ENCODE assay signal across 17 cellular contexts in genomic region chr7:119706608-119707007, GRCh38.
"Had no signal": no experiment of that assay in that cellular context is flagged by ENCODE, and none has a peak within 500 bp of the region (broad histone marks: within the 10 kb centered on the region; RNA-seq: fewer than 3 reads in every experiment).

No MANE protein-coding gene starts in this region.

- H3K36me3 Mint-ChIP-seq: naive B cell had no signal

- H3K9me3 ChIP-seq: colonic mucosa, ovary, right atrium auricular region, thoracic aorta had no signal

- FAIRE-seq: frontal cortex had no signal

- H3K27ac ChIP-seq: colonic mucosa, heart left ventricle, ovary, right atrium auricular region, sigmoid colon, skin epidermis, stomach, thoracic aorta, transverse colon had no signal

- H3K4me3 Mint-ChIP-seq: naive B cell, nephron progenitor cell had no signal

- H3K27ac Mint-ChIP-seq: naive B cell, nephron progenitor cell had no signal

- H3K27me3 ChIP-seq: colonic mucosa, heart left ventricle, ovary, right atrium auricular region, sigmoid colon, stomach, transverse colon had no signal

- H3K4me1 Mint-ChIP-seq: naive B cell had no signal

- DNase-seq: colonic mucosa; heart left ventricle; hippocampal formation; mesendoderm; naive B cell; nephron progenitor cell; ovary; sigmoid colon; stimulated activated CD4-positive, alpha-beta T cell treated with anti-CD3 and anti-CD28 coated beads, Interleukin-12 subunit alpha, Interleukin-12 subunit beta, amount 100 ng/mL, for 4 hours; stimulated activated naive CD4-positive, alpha-beta T cell; stomach; substantia nigra; transverse colon had no signal

- H3K4me1 ChIP-seq: colonic mucosa, heart left ventricle, right atrium auricular region, sigmoid colon, stomach, transverse colon had no signal

- H3K4me3 ChIP-seq: colonic mucosa, heart left ventricle, ovary, right atrium auricular region, sigmoid colon, skin epidermis, stomach, thoracic aorta, transverse colon had no signal

- ATAC-seq: heart left ventricle had no signal

- H3K27me3 Mint-ChIP-seq: naive B cell had no signal

- H3K36me3 ChIP-seq: colonic mucosa, heart left ventricle, ovary, right atrium auricular region, sigmoid colon, stomach, thoracic aorta, transverse colon had no signal
